Comparison of ENCODE assay signal across 30 cellular contexts in genomic region chr3:180417241-180417640, GRCh38.
DNase-seq lines count a peak whose midpoint lies in the region; ATAC-seq and TF ChIP-seq lines count a peak whose summit lies in the region.
"Had no signal": no experiment of that assay in that cellular context is flagged by ENCODE, and none has a peak within 500 bp of the region (broad histone marks: within the 10 kb centered on the region; RNA-seq: fewer than 3 reads in every experiment).

No MANE protein-coding gene starts in this region.

- H3K27ac ChIP-seq in esophagus squamous epithelium (no peak overlapping the region), substantia nigra (ENCODE audit: low read depth, low read length, poor library complexity, severe bottlenecking) (no peak overlapping the region)
- H3K27ac ChIP-seq: ascending aorta, ovary had no signal

- H3K4me1 ChIP-seq in esophagus squamous epithelium = no peaks in the 10 kb centered on the region
- H3K4me1 ChIP-seq: ascending aorta had no signal

- H3K36me3 ChIP-seq in esophagus squamous epithelium = no peaks in the 10 kb centered on the region
- H3K36me3 ChIP-seq: ascending aorta, ovary had no signal

- TF ChIP-seq POLR2A in NB4 (IDR thresholded peaks at IDR 0.05; ENCODE audit: extremely low read depth, insufficient read length) (no peak), esophagus squamous epithelium (IDR thresholded peaks at IDR 0.05) (no peak)

- H3K4me3 Mint-ChIP-seq in naive thymus-derived CD8-positive, alpha-beta T cell = no peak overlapping the region
- H3K4me3 Mint-ChIP-seq: activated naive CD8-positive, alpha-beta T cell treated with anti-CD3 and anti-CD28 coated beads for 36 hours; activated T-cell treated with anti-CD3 and anti-CD28 coated beads, Interleukin-2, amount 50 U/mL, for 24 hours; memory B cell; WTC11 had no signal

- H3K9me3 ChIP-seq in esophagus squamous epithelium = no peaks in the 10 kb centered on the region
- H3K9me3 ChIP-seq: ascending aorta, ovary had no signal

- DNase-seq in NB4 (ENCODE audit: low read depth) (peak; percentile 4), SIG-M5 (lab: John Stamatoyannopoulos, UW) (peak; percentile 37), epithelial cell of esophagus (ENCODE audit: low read depth) (peak; percentile 54), skeletal muscle cell (ENCODE audit: low read depth) (peak; percentile 32), esophagus squamous epithelium (lab: John Stamatoyannopoulos, UW) (no peak), substantia nigra (lab: John Stamatoyannopoulos, UW) (no peak)
- no peak for DNase-seq in naive thymus-derived CD8-positive, alpha-beta T cell
- DNase-seq: activated gamma-delta T cell; activated naive CD8-positive, alpha-beta T cell treated with anti-CD3 and anti-CD28 coated beads for 36 hours; activated T-cell treated with anti-CD3 and anti-CD28 coated beads, Interleukin-2, amount 50 U/mL, for 24 hours; C1 segment of cervical spinal cord; caudate nucleus; COR-L47; DMS53; glutamatergic neuron; HCEC 1CT; Karpas-422; NCI-H1048; NCI-H1694; NCI-H446 treated with DMSO at 0.1 percent for 48 hours; NCI-H774; ovary; stimulated activated naive CD4-positive, alpha-beta T cell treated with Interleukin-2 at 50 U/mL for 16 hours had no signal

- H3K27me3 Mint-ChIP-seq in naive thymus-derived CD8-positive, alpha-beta T cell = peaks cover 0 to 9% (median 0%) of the 10 kb centered on the region in 5 donors
- H3K27me3 Mint-ChIP-seq: activated naive CD8-positive, alpha-beta T cell treated with anti-CD3 and anti-CD28 coated beads for 36 hours; activated T-cell treated with anti-CD3 and anti-CD28 coated beads, Interleukin-2, amount 50 U/mL, for 24 hours; memory B cell had no signal

- no peak overlapping the region for H3K4me3 ChIP-seq in NB4 (ENCODE audit: low read depth, low read length)
- H3K4me3 ChIP-seq in epithelial cell of esophagus (ENCODE audit: low read length) = no peak overlapping the region
- H3K4me3 ChIP-seq in skeletal muscle cell (ENCODE audit: low read depth, low read length) = no peak overlapping the region
- H3K4me3 ChIP-seq in esophagus squamous epithelium = no peak overlapping the region
- H3K4me3 ChIP-seq: ascending aorta, ovary, smooth muscle cell had no signal

- POLR2A ChIA-PET in naive thymus-derived CD8-positive, alpha-beta T cell (lab: Charles Lee) = interaction anchor here (0.7 kb wide), 1 partner anchor 11 kb away, joined by 3 read pairs; no protein-coding TSS in a partner anchor

- ATAC-seq in GM21723 (IDR thresholded peaks at IDR 0.05; ENCODE audit: unreplicated experiment) = no peak
- ATAC-seq in naive thymus-derived CD8-positive, alpha-beta T cell = no peak
- ATAC-seq: left lobe of liver, Right ventricle myocardium inferior, WTC11 had no signal

- H3K27me3 ChIP-seq in esophagus squamous epithelium = no peaks in the 10 kb centered on the region
- H3K27me3 ChIP-seq: ascending aorta, ovary had no signal

- no peak overlapping the region for H3K27ac Mint-ChIP-seq in naive thymus-derived CD8-positive, alpha-beta T cell
- H3K27ac Mint-ChIP-seq: activated naive CD8-positive, alpha-beta T cell treated with anti-CD3 and anti-CD28 coated beads for 36 hours; activated T-cell treated with anti-CD3 and anti-CD28 coated beads, Interleukin-2, amount 50 U/mL, for 24 hours; memory B cell had no signal

- H3K36me3 Mint-ChIP-seq in naive thymus-derived CD8-positive, alpha-beta T cell = no peaks in the 10 kb centered on the region
- H3K36me3 Mint-ChIP-seq: activated naive CD8-positive, alpha-beta T cell treated with anti-CD3 and anti-CD28 coated beads for 36 hours; memory B cell; WTC11 had no signal

- intact Hi-C loops in esophagus squamous epithelium (cut with DNase I) = no loop called here

- peaks cover 0 to 26% (median 6%) of the 10 kb centered on the region in 9 donors for H3K9me3 Mint-ChIP-seq in naive thymus-derived CD8-positive, alpha-beta T cell
- H3K9me3 Mint-ChIP-seq: activated T-cell treated with anti-CD3 and anti-CD28 coated beads, Interleukin-2, amount 50 U/mL, for 24 hours; WTC11 had no signal

- H3K4me1 Mint-ChIP-seq in naive thymus-derived CD8-positive, alpha-beta T cell = no peaks in the 10 kb centered on the region
- H3K4me1 Mint-ChIP-seq: activated naive CD8-positive, alpha-beta T cell treated with anti-CD3 and anti-CD28 coated beads for 36 hours; memory B cell had no signal

- TF ChIP-seq CTCF in NB4 (IDR thresholded peaks at IDR 0.05; ENCODE audit: low read depth, low read length) = no peak
- no peak for TF ChIP-seq CTCF in epithelial cell of esophagus (IDR thresholded peaks at IDR 0.05; ENCODE audit: insufficient read depth, low read depth, low read length, missing control alignments)
- no peak for TF ChIP-seq CTCF in esophagus squamous epithelium (IDR thresholded peaks at IDR 0.05)

Comparison
In these comparisons a context has a peak if more than half of its experiments do, and no peak if none do; other contexts are left out.
1. DNase-seq: peak in NB4 (single experiment), SIG-M5 (single experiment), epithelial cell of esophagus (single experiment) and skeletal muscle cell (single experiment); none in naive thymus-derived CD8-positive, alpha-beta T cell (0 of 10), esophagus squamous epithelium (single experiment) and substantia nigra (0 of 49).